1 cellular context compared by ENCODE assay signal in the genomic region with DNA sequence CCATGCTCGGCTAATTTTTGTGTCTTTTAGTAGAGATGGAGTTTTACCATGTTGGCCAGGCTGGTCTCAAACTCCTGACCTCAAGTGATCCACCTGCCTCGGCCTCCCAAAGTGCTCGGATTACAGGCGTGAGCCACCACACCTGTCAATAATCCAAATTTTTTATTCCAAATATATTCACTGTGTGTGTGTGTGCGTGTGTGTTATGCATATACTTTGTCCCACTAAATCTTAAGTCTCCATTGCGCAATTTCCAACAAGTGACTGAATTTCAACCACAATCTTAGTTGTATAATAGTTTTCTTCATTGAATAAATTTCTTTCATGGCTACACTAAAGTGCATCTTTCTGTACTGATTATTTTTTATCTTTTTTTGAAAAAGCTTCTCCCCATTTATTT.
TF ChIP-seq lines count a peak whose summit lies in the region.

No MANE protein-coding gene starts in this region.

TF ChIP-seq in K562, 482 proteins besides CTCF, POLR2A, EP300 and RAD21:
- TF ChIP-seq HNRNPK (IDR thresholded peaks at IDR 0.05; ENCODE audit: low read depth, low read length, poor library complexity, severe bottlenecking): no peak
- peak; percentile 97 for TF ChIP-seq CEBPB (tag; IDR thresholded peaks at IDR 0.05)
- TF ChIP-seq ZNF57 (CRISPR knock-in tag; IDR thresholded peaks at IDR 0.05): no peak
- TF ChIP-seq, protein P1, sequence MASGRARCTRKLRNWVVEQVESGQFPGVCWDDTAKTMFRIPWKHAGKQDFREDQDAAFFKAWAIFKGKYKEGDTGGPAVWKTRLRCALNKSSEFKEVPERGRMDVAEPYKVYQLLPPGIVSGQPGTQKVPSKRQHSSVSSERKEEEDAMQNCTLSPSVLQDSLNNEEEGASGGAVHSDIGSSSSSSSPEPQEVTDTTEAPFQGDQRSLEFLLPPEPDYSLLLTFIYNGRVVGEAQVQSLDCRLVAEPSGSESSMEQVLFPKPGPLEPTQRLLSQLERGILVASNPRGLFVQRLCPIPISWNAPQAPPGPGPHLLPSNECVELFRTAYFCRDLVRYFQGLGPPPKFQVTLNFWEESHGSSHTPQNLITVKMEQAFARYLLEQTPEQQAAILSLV (tag; IDR thresholded peaks at IDR 0.05): 0 out of 2 replicates have a peak, but pooled peaks have one; percentile 61
- TF ChIP-seq SMAD1 (IDR thresholded peaks at IDR 0.05; ENCODE audit: low read depth, low read length, partially characterized antibody): no peak
- TF ChIP-seq BCL6 (CRISPR knock-in tag; IDR thresholded peaks at IDR 0.05): no peak
- no peak for TF ChIP-seq PCBP2 (IDR thresholded peaks at IDR 0.05; ENCODE audit: low read depth, low read length, poor library complexity, severe bottlenecking)
- TF ChIP-seq CEBPG (CRISPR knock-in tag; IDR thresholded peaks at IDR 0.05): peak; percentile 66
- peak; percentile 69 to 98; a peak in 3 of 4 replicates for TF ChIP-seq CEBPG (tag; conservative IDR thresholded peaks at IDR 0.05 in 1 of 2, IDR thresholded peaks at IDR 0.05 in 1 of 2)
